In the genomic region with DNA sequence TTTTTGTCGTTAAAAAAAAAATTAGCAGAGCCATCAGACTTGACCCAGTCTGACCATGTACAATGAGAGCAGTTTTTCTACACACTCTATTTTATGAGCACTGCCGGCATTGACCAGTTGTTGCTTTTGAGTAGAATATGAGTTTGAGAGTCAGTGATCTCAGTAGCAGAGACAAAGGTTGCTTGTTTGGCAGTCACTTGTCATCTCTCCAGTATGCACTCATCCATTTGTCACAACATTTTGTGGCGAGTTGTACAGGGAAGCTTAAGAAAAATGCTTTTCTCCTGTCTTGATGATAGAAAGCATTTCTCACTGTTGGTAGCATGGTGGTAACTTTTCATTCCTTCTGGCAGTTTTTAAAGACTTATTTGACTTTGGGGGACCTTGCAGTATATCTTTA, we compare ENCODE assay signal across 17 cellular contexts.
DNase-seq lines count a peak whose midpoint lies in the region; ATAC-seq and TF ChIP-seq lines count a peak whose summit lies in the region.
"Had no signal": no experiment of that assay in that cellular context is flagged by ENCODE, and none has a peak within 500 bp of the region (broad histone marks: within the 10 kb centered on the region; RNA-seq: fewer than 3 reads in every experiment).

No MANE protein-coding gene starts in this region.

- no peak for TF ChIP-seq CTCF in mesothelial cell of epicardium (IDR thresholded peaks at IDR 0.05; ENCODE audit: unreplicated experiment)

- peaks cover 28% of the 10 kb centered on the region for H3K9me3 Mint-ChIP-seq in mesothelial cell of epicardium

- H3K27ac Mint-ChIP-seq in mesothelial cell of epicardium, result peak overlapping the region; percentile 52
- H3K27ac Mint-ChIP-seq: CD14-positive monocyte; CD4-positive, alpha-beta memory T cell; HFFc6 had no signal

- H3K27me3 Mint-ChIP-seq in mesothelial cell of epicardium (ENCODE audit: low read depth), result no peaks in the 10 kb centered on the region
- H3K27me3 Mint-ChIP-seq: CD4-positive, alpha-beta memory T cell had no signal

- H3K36me3 ChIP-seq in SK-N-MC (ENCODE audit: insufficient read depth, low read length), result no peaks in the 10 kb centered on the region

- no peak for ATAC-seq in GM19328 (IDR thresholded peaks at IDR 0.05; ENCODE audit: unreplicated experiment)
- ATAC-seq: HCT116 had no signal

- no peaks in the 10 kb centered on the region; the same call in 1 of the 2 replicates for H3K9me3 ChIP-seq in SK-N-MC (ENCODE audit: low read depth, low read length)

- peaks cover 43% of the 10 kb centered on the region for H3K4me1 Mint-ChIP-seq in mesothelial cell of epicardium
- H3K4me1 Mint-ChIP-seq: CD14-positive monocyte; CD4-positive, alpha-beta memory T cell had no signal

- peak overlapping the region; percentile 57; the same call in 1 of the 2 replicates for H3K27ac ChIP-seq in SK-N-MC
- H3K27ac ChIP-seq: HL-60 had no signal

- DNase-seq in SK-N-MC (ENCODE audit: low read depth, low spot score), result no peak
- no peak for DNase-seq in mesothelial cell of epicardium (ENCODE audit: low spot score in 2 of 2, unreplicated experiment in 2 of 2)
- peak; percentile 55 for DNase-seq in superior temporal gyrus (ENCODE audit: extremely low spot score)
- DNase-seq in ureter (ENCODE audit: low spot score), result no peak
- no peak for DNase-seq in activated CD8-positive, alpha-beta memory T cell treated with anti-CD3 and anti-CD28 coated beads, Interleukin-2, amount 50 U/mL, for 4 hours
- DNase-seq: ACHN; CD4-positive, alpha-beta memory T cell; DMS153; DMS79; GDM1; GOT3; H7; HFFc6 had no signal

- H3K9ac ChIP-seq in SK-N-MC (ENCODE audit: insufficient read length), result no peak overlapping the region

- H3K4me3 Mint-ChIP-seq in mesothelial cell of epicardium, result no peak overlapping the region
- H3K4me3 Mint-ChIP-seq: CD14-positive monocyte; CD4-positive, alpha-beta memory T cell; HFFc6 had no signal

- peak overlapping the region; percentile 3; the same call in 1 of the 2 replicates for H3K4me3 ChIP-seq in SK-N-MC

- peaks cover 22% of the 10 kb centered on the region for H3K36me3 Mint-ChIP-seq in mesothelial cell of epicardium
- H3K36me3 Mint-ChIP-seq: CD14-positive monocyte had no signal
